30 cellular contexts compared by ENCODE assay signal in genomic region chr3:39712413-39713048, GRCh38.
"Had no signal": no experiment of that assay in that cellular context is flagged by ENCODE, and none has a peak within 500 bp of the region (broad histone marks: within the 10 kb centered on the region; RNA-seq: fewer than 3 reads in every experiment).

No MANE protein-coding gene starts in this region.

- H3K4me3 ChIP-seq: adrenal gland, body of pancreas, breast epithelium, MG63, SJCRH30 had no signal

- H3K9me3 ChIP-seq: adrenal gland, body of pancreas, breast epithelium, MG63, SJCRH30, SK-N-SH had no signal

- H3K4me2 ChIP-seq: SK-N-SH had no signal

- FAIRE-seq: astrocyte, TTC549 had no signal

- H3K27me3 ChIP-seq: adrenal gland, body of pancreas, breast epithelium, MG63, SJCRH30 had no signal

- ATAC-seq: activated CD4-positive, alpha-beta T cell treated with anti-CD3 and anti-CD28 coated beads for 36 hours; activated CD8-positive, alpha-beta T cell treated with anti-CD3 and anti-CD28 coated beads, Interleukin-2, amount 10 ng/mL, durations not matched to agents 7 days and 5 days; activated naive CD4-positive, alpha-beta T cell treated with anti-CD3 and anti-CD28 coated beads, Interleukin-2, amount 50 U/mL, for 72 hours; body of pancreas; Panc1 had no signal

- H3K27ac ChIP-seq: adrenal gland, body of pancreas, breast epithelium, SJCRH30 had no signal

- DNase-seq: activated CD4-positive, alpha-beta T cell treated with anti-CD3 and anti-CD28 coated beads for 36 hours; activated CD4-positive, alpha-beta T cell treated with anti-CD3 and anti-CD28 coated beads, Interleukin-2, amount 10 ng/mL, durations not matched to agents 7 days and 5 days; activated CD4-positive, alpha-beta T cell treated with anti-CD3 and anti-CD28 coated beads, Interleukin-2, amount 50 U/mL, for 48 hours; activated CD8-positive, alpha-beta T cell treated with anti-CD3 and anti-CD28 coated beads, Interleukin-2, amount 10 ng/mL, durations not matched to agents 7 days and 5 days; activated gamma-delta T cell treated with Interleukin-2 at 50 U/mL for 16 hours; activated naive CD4-positive, alpha-beta T cell treated with anti-CD3 and anti-CD28 coated beads for 36 hours; activated T-cell treated with anti-CD3 and anti-CD28 coated beads, Interleukin-2, amount 50 U/mL, for 24 hours; adrenal gland; body of pancreas; Kasumi-1; KG1; MG63; NCI-H1048; NCI-H1436 treated with DMSO at 0.1 percent for 48 hours; NCI-H1694 treated with DMSO at 0.1 percent for 48 hours; NCI-H2081; NCI-H2171 treated with DMSO at 0.1 percent for 48 hours; NCI-H2227 treated with DMSO at 0.1 percent for 48 hours; NCI-H446; NCI-H510A treated with DMSO at 0.1 percent for 48 hours; NCI-H526 treated with DMSO at 0.1 percent for 48 hours; NCI-H774; SHP77; SJCRH30; SK-N-SH had no signal

- H3K9ac ChIP-seq: SK-N-SH had no signal

- H3K36me3 ChIP-seq: adrenal gland, breast epithelium, MG63, SJCRH30 had no signal

- H3K4me1 ChIP-seq: adrenal gland, body of pancreas, breast epithelium, SJCRH30 had no signal
